29 cellular contexts compared by ENCODE assay signal in genomic region chr1:174376030-174376429, GRCh38.
"Had no signal": no experiment of that assay in that cellular context is flagged by ENCODE, and none has a peak within 500 bp of the region (broad histone marks: within the 10 kb centered on the region; RNA-seq: fewer than 3 reads in every experiment).

No MANE protein-coding gene starts in this region.

- ATAC-seq: natural killer cell; psoas muscle; right cardiac atrium; right lobe of liver; stimulated activated memory B cell treated with anti-CD40 and anti-IgM and Interleukin-4, amounts not matched to agents 10 μg/mL and 1 μg/mL and 100 μg/mL, for 72 hours; stimulated activated naive CD8-positive, alpha-beta T cell treated with anti-CD3 and anti-CD28 coated beads, Interleukin-15, amount 100 ng/mL, for 72 hours; stimulated activated naive CD8-positive, alpha-beta T cell treated with anti-CD3 and anti-CD28 coated beads, Interleukin-15, Interleukin-2, amounts not matched to agents 100 U/mL and 50 U/mL, for 24 hours; upper lobe of right lung had no signal

- H3K4me1 ChIP-seq: neural progenitor cell, parathyroid adenoma, psoas muscle, right lobe of liver, sigmoid colon, suprapubic skin, testis, tibial artery, transverse colon, upper lobe of right lung, uterus had no signal

- H3K27ac ChIP-seq: neural progenitor cell, ovary, parathyroid adenoma, psoas muscle, right lobe of liver, sigmoid colon, suprapubic skin, testis, tibial artery, transverse colon, upper lobe of right lung, uterus had no signal

- H3K27ac Mint-ChIP-seq: nephron; neural progenitor cell; progenitor cell of endocrine pancreas; stimulated activated memory B cell treated with anti-CD40 and anti-IgM and Interleukin-4, amounts not matched to agents 10 μg/mL and 1 μg/mL and 100 μg/mL, for 72 hours; stimulated activated naive CD8-positive, alpha-beta T cell treated with anti-CD3 and anti-CD28 coated beads, Interleukin-15, amount 100 ng/mL, for 72 hours; type B pancreatic cell had no signal

- H3K9me3 Mint-ChIP-seq: natural killer cell; neural progenitor cell; stimulated activated naive CD8-positive, alpha-beta T cell treated with anti-CD3 and anti-CD28 coated beads, Interleukin-15, amount 100 ng/mL, for 72 hours; type B pancreatic cell had no signal

- H3K9me3 ChIP-seq: ovary, psoas muscle, right lobe of liver, sigmoid colon, suprapubic skin, testis, transverse colon, upper lobe of right lung, uterus had no signal

- H3K4me1 Mint-ChIP-seq: nephron; neural progenitor cell; stimulated activated naive CD8-positive, alpha-beta T cell treated with anti-CD3 and anti-CD28 coated beads, Interleukin-15, amount 100 ng/mL, for 72 hours had no signal

- H3K4me3 Mint-ChIP-seq: natural killer cell; nephron; neural progenitor cell; stimulated activated memory B cell treated with anti-CD40 and anti-IgM and Interleukin-4, amounts not matched to agents 10 μg/mL and 1 μg/mL and 100 μg/mL, for 72 hours; stimulated activated naive CD8-positive, alpha-beta T cell treated with anti-CD3 and anti-CD28 coated beads, Interleukin-15, amount 100 ng/mL, for 72 hours; type B pancreatic cell had no signal

- H3K36me3 Mint-ChIP-seq: natural killer cell, neural progenitor cell, type B pancreatic cell had no signal

- H3K36me3 ChIP-seq: neural progenitor cell, ovary, right lobe of liver, sigmoid colon, suprapubic skin, tibial artery, transverse colon, upper lobe of right lung, uterus had no signal

- H3K4me3 ChIP-seq: neural progenitor cell, ovary, psoas muscle, right lobe of liver, sigmoid colon, suprapubic skin, testis, tibial artery, transverse colon, upper lobe of right lung, uterus had no signal

- H3K27me3 Mint-ChIP-seq: progenitor cell of endocrine pancreas; stimulated activated memory B cell treated with anti-CD40 and anti-IgM and Interleukin-4, amounts not matched to agents 10 μg/mL and 1 μg/mL and 100 μg/mL, for 72 hours; stimulated activated naive CD8-positive, alpha-beta T cell treated with anti-CD3 and anti-CD28 coated beads, Interleukin-15, amount 100 ng/mL, for 72 hours; type B pancreatic cell had no signal

- DNase-seq: natural killer cell; occipital lobe; ovary; posterior cingulate gyrus; psoas muscle; right cardiac atrium; right lobe of liver; sigmoid colon; small intestine; stimulated activated CD4-positive, alpha-beta T cell treated with anti-CD3 and anti-CD28 coated beads, Interleukin-1b, Interleukin-23, amount 100 ng/mL, for 48 hours; stimulated activated CD4-positive, alpha-beta T cell treated with anti-CD3 and anti-CD28 coated beads, Interleukin-4, amount 100 ng/mL, for 1 hour; stimulated activated CD4-positive, alpha-beta T cell treated with anti-CD3 and anti-CD28 coated beads, Interleukin-4, amount 100 ng/mL, for 4 hours; stimulated activated CD8-positive, alpha-beta memory T cell treated with anti-CD3 and anti-CD28 coated beads, Interleukin-4, amount 100 ng/mL, for 48 hours; stimulated activated naive CD4-positive, alpha-beta T cell; stimulated activated naive CD8-positive, alpha-beta T cell treated with anti-CD3 and anti-CD28 coated beads, Interleukin-15, amount 100 ng/mL, for 72 hours; stimulated activated naive CD8-positive, alpha-beta T cell treated with anti-CD3 and anti-CD28 coated beads, Interleukin-15, Interleukin-2, amounts not matched to agents 100 U/mL and 50 U/mL, for 24 hours; substantia nigra; testis; tibial artery; transverse colon; upper lobe of right lung; uterus had no signal
